16 cellular contexts compared by ENCODE assay signal in genomic region chr16:80517846-80518245, GRCh38. TPM values are rescaled to one million over a fixed set of nuclear protein-coding genes. Genes with fewer than 3 reads are reported as not detected.
"Had no signal": no experiment of that assay in that cellular context is flagged by ENCODE, and none has a peak within 500 bp of the region (broad histone marks: within the 10 kb centered on the region; RNA-seq: fewer than 3 reads in every experiment).

No MANE protein-coding gene starts in this region.

- H3K4me3 Mint-ChIP-seq: activated naive CD8-positive, alpha-beta T cell treated with anti-CD3 and anti-CD28 coated beads for 36 hours; WTC11 had no signal

- H3K4me2 ChIP-seq: PC-9 had no signal

- H3K36me3 Mint-ChIP-seq: activated CD8-positive, alpha-beta memory T cell treated with anti-CD3 and anti-CD28 coated beads, Interleukin-2, amount 10 ng/mL, durations not matched to agents 7 days and 5 days; activated naive CD8-positive, alpha-beta T cell treated with anti-CD3 and anti-CD28 coated beads for 36 hours; WTC11 had no signal

- H3K27ac Mint-ChIP-seq: activated naive CD8-positive, alpha-beta T cell treated with anti-CD3 and anti-CD28 coated beads for 36 hours; WTC11 had no signal

- ATAC-seq: WTC11 had no signal

- H2AFZ ChIP-seq: PC-9 had no signal

- H3K4me3 ChIP-seq: PC-9 had no signal

- DNase-seq: activated effector memory CD4-positive, alpha-beta T cell treated with anti-CD3 and anti-CD28 coated beads, Interleukin-2, amount 50 U/mL, for 16 hours; anterior cingulate cortex; caudate nucleus; NCI-H1105 treated with DMSO at 0.1 percent for 48 hours; NCI-H1436 treated with DMSO at 0.1 percent for 48 hours; NCI-H187; NCI-H2081 treated with DMSO at 0.1 percent for 48 hours; NCI-H446; NCI-H524; PC-9; SHP77 treated with DMSO at 0.1 percent for 48 hours had no signal

- H3K9me3 Mint-ChIP-seq: activated naive CD8-positive, alpha-beta T cell treated with anti-CD3 and anti-CD28 coated beads for 36 hours; T-helper 1 cell treated with Interleukin-12 subunit alpha and Interleukin-12 subunit beta and Interleukin-4 antibody, amounts not matched to agents 30 μg/mL and 1 μg/mL, for 36 hours had no signal

RNA-seq across cellular contexts. Expression of gene DYNLRB2, which starts 22.9 kb away (rescaled TPM):
- total RNA-seq: PC-9, SK-MEL-5, WTC11 had no signal
